18 cellular contexts compared by ENCODE assay signal in genomic region chr6:80233955-80234354, GRCh38.
A peak's percentile ranks its signal among the peaks of the same experiment; 100 is the strongest.
DNase-seq lines count a peak whose midpoint lies in the region; ATAC-seq, FAIRE-seq and TF ChIP-seq lines count a peak whose summit lies in the region.
"Had no signal": no experiment of that assay in that cellular context is flagged by ENCODE, and none has a peak within 500 bp of the region (broad histone marks: within the 10 kb centered on the region; RNA-seq: fewer than 3 reads in every experiment).

No MANE protein-coding gene starts in this region.

- H3K27ac ChIP-seq in GM23338 (ENCODE audit: low read depth) (no peak overlapping the region), H1 (ENCODE audit: low read depth, low read length) (no peak overlapping the region), neuronal stem cell (replicated peaks; ENCODE audit: low read length) (no peak overlapping the region)

- H3K4ac ChIP-seq in H1 (replicated peaks; ENCODE audit: insufficient read length, low read depth, low read length) = no peak overlapping the region
- no peak overlapping the region for H3K4ac ChIP-seq in neuronal stem cell (ENCODE audit: low read length)

- H2BK15ac ChIP-seq in H1 (ENCODE audit: low read length) (no peak overlapping the region), neuronal stem cell (ENCODE audit: low read length) (no peak overlapping the region)

- H2BK20ac ChIP-seq in H1 (ENCODE audit: low read length) = no peak overlapping the region

- no peak for FAIRE-seq in H1 (lab: Jason Lieb, UNC)
- FAIRE-seq: D721Med, GM12878 had no signal

- H3K27me3 ChIP-seq in GM23338 (ENCODE audit: insufficient read depth) (no peaks in the 10 kb centered on the region), H1 (replicated peaks in 1 of 4; ENCODE audit: control insufficient read depth in 3 of 4, extremely low read depth in 1 of 4, insufficient read depth in 3 of 4, low read length in 3 of 4) (no peaks in the 10 kb centered on the region), neuronal stem cell (ENCODE audit: control insufficient read depth in 3 of 3, insufficient read depth in 3 of 3, low read depth in 1 of 3, low read length in 3 of 3) (no peaks in the 10 kb centered on the region)

- WGBS in H1 (ENCODE audit: extremely low coverage in 1 of 2, insufficient coverage in 1 of 2, insufficient read length in 1 of 2, insufficient replicate concordance in 2 of 2, low coverage in 1 of 2, low lambda C conversion rate in 2 of 2, missing lambda C conversion rate in 1 of 2), 2 experiments = 93% methylated on average over 5 of the region's 5 CpGs; no CpG with 5 or more reads in 1 of the 2 experiments
- no CpG with 5 or more reads among the region's 5 CpGs for WGBS in neuronal stem cell (ENCODE audit: extremely low coverage in 2 of 2, insufficient read length in 2 of 2, insufficient replicate concordance in 1 of 2), 2 donors

- peaks cover 3% of the 10 kb centered on the region; the same call in 1 of the 2 replicates for H4K20me1 ChIP-seq in GM23338 (replicated peaks; ENCODE audit: insufficient read depth)
- H4K20me1 ChIP-seq in H1 (replicated peaks in 1 of 2; ENCODE audit: control insufficient read depth in 1 of 2, insufficient read depth in 2 of 2, low read length in 2 of 2) = peaks cover 0 to 2% of the 10 kb centered on the region in 2 experiments

- CTCF ChIA-PET in Calu3 (lab: Charles Lee) = no interaction called here
- CTCF ChIA-PET in H1 (lab: Charles Lee; ENCODE audit: partially characterized antibody) = interaction anchor here (0.5 to 2.6 kb wide), 3 partner anchors 20 to 1932 kb away, joined by 3 to 9 read pairs (median 3); no protein-coding TSS in a partner anchor

- H3K23ac ChIP-seq in H1 (ENCODE audit: insufficient read length) (no peak overlapping the region), neuronal stem cell (ENCODE audit: low read depth, low read length, poor library complexity) (no peak overlapping the region)

- DNase-seq in Calu3 (no peak), GM23338 (ENCODE audit: low spot score) (no peak), H1 (ENCODE audit: low read depth in 1 of 2, low spot score in 2 of 2) (no peak), neuronal stem cell (ENCODE audit: low spot score) (no peak)
- DNase-seq: C1 segment of cervical spinal cord; Caco-2; CD4-positive, alpha-beta memory T cell; DMS 273 treated with DMSO at 0.1 percent for 48 hours; DMS79; EL; GDM1; GOT3; H7; HCEC 1CT had no signal

- no TSS peak for BruUV-seq in Calu3 (replicated peaks; lab: Mats Ljungman, UMichigan)

- ATAC-seq in GM23338 (peak; percentile 70), GM18858 (IDR thresholded peaks at IDR 0.05; ENCODE audit: unreplicated experiment) (no peak), GM18498 (IDR thresholded peaks at IDR 0.05; ENCODE audit: unreplicated experiment) (no peak)
- ATAC-seq: GM12878 had no signal

- TF ChIP-seq RAD21 in H1 (IDR thresholded peaks at IDR 0.05 in 1 of 2, conservative IDR thresholded peaks at IDR 0.05 in 1 of 2; ENCODE audit: low read depth in 2 of 2, low read length in 2 of 2) = no peak

- no peak overlapping the region for H4K5ac ChIP-seq in H1 (ENCODE audit: insufficient read length, low read depth, low read length)

- H3K4me1 Mint-ChIP-seq in Calu3 (ENCODE audit: low read depth, unreplicated experiment) = peaks cover 22% of the 10 kb centered on the region
- H3K4me1 Mint-ChIP-seq in GM23338 = peaks cover 5% of the 10 kb centered on the region; the same call in 2 of the 3 replicates
- H3K4me1 Mint-ChIP-seq: CD4-positive, alpha-beta memory T cell had no signal

- TF ChIP-seq EP300 in H1 (IDR thresholded peaks at IDR 0.05; ENCODE audit: borderline replicate concordance in 1 of 2, low read depth in 2 of 2, low read length in 2 of 2) = no peak

- H3K4me3 Mint-ChIP-seq in Calu3 (ENCODE audit: low read depth, unreplicated experiment) (peak overlapping the region; percentile 43), GM23338 (no peak overlapping the region)
- H3K4me3 Mint-ChIP-seq: CD4-positive, alpha-beta memory T cell had no signal

- H4K8ac ChIP-seq in H1 (ENCODE audit: extremely low read depth, insufficient read depth, low read length) = no peak overlapping the region
- no peak overlapping the region for H4K8ac ChIP-seq in neuronal stem cell (ENCODE audit: low read depth, low read length)

- H3K4me3 ChIP-seq in GM23338 (no peak overlapping the region), H1 (ENCODE audit: extremely low read depth in 1 of 4, insufficient read depth in 2 of 4, low read depth in 3 of 4, low read length in 4 of 4) (no peak overlapping the region), neuronal stem cell (ENCODE audit: low read length in 2 of 2) (no peak overlapping the region)
- H3K4me3 ChIP-seq: GM12878 had no signal

- H3K9ac ChIP-seq in H1 (replicated peaks in 1 of 4; ENCODE audit: extremely low read depth in 1 of 4, low read depth in 3 of 4, low read length in 3 of 4) = no peak overlapping the region
- peak overlapping the region; percentile 44 for H3K9ac ChIP-seq in neuronal stem cell (ENCODE audit: low read depth, low read length, poor library complexity)

- H3K27ac Mint-ChIP-seq in Calu3 (ENCODE audit: unreplicated experiment) (peak overlapping the region; percentile 79), GM23338 (no peak overlapping the region)
- H3K27ac Mint-ChIP-seq: CD4-positive, alpha-beta memory T cell had no signal

- no peaks in the 10 kb centered on the region for H3K9me2 ChIP-seq in GM23338 (ENCODE audit: insufficient read depth)

- H2BK5ac ChIP-seq in H1 (ENCODE audit: low read depth, low read length) = no peak overlapping the region
- H2BK5ac ChIP-seq in neuronal stem cell (ENCODE audit: low read length) = no peak overlapping the region

- H3K36me3 Mint-ChIP-seq in Calu3 (ENCODE audit: insufficient read depth, unreplicated experiment) (no peaks in the 10 kb centered on the region), GM23338 (ENCODE audit: low read depth) (peaks cover 19% of the 10 kb centered on the region)

- no peaks in the 10 kb centered on the region for H3K36me3 ChIP-seq in GM23338 (ENCODE audit: insufficient read depth)
- H3K36me3 ChIP-seq in H1 (ENCODE audit: control insufficient read depth in 2 of 4, insufficient read depth in 4 of 4, low read length in 3 of 4) = no peaks in the 10 kb centered on the region
- no peaks in the 10 kb centered on the region for H3K36me3 ChIP-seq in neuronal stem cell (replicated peaks in 1 of 2; ENCODE audit: control insufficient read depth in 2 of 2, insufficient read depth in 2 of 2, low read length in 2 of 2)

- H3K56ac ChIP-seq in H1 (replicated peaks; ENCODE audit: insufficient read length, low read depth, low read length) = no peak overlapping the region

- no peak for TF ChIP-seq POLR2A in H1 (IDR thresholded peaks at IDR 0.05; ENCODE audit: control extremely low read depth in 1 of 2, low read depth in 2 of 2, low read length in 2 of 2)

- H4K91ac ChIP-seq in H1 (replicated peaks; ENCODE audit: insufficient read length, low read length) = no peak overlapping the region
- no peak overlapping the region for H4K91ac ChIP-seq in neuronal stem cell (ENCODE audit: low read depth, low read length, poor library complexity)

- H3K79me2 ChIP-seq in GM23338 (replicated peaks; ENCODE audit: insufficient read depth) (no peaks in the 10 kb centered on the region), H1 (ENCODE audit: control insufficient read depth in 1 of 2, insufficient read depth in 2 of 2, low read length in 2 of 2) (no peaks in the 10 kb centered on the region)

- no peaks in the 10 kb centered on the region for H3F3A ChIP-seq in GM23338 (replicated peaks; ENCODE audit: low read depth)

- POLR2A ChIA-PET in H1 (lab: Charles Lee; ENCODE audit: partially characterized antibody) = interaction anchor here (0.7 kb wide), 1 partner anchor 50 kb away, joined by 3 read pairs; no protein-coding TSS in a partner anchor

- H2AFZ ChIP-seq in GM23338 (no peak overlapping the region), H1 (ENCODE audit: low read length) (no peak overlapping the region), neuronal stem cell (ENCODE audit: low read length) (no peak overlapping the region)

- H3K79me1 ChIP-seq in H1 (ENCODE audit: low read depth, low read length) (no peaks in the 10 kb centered on the region; the same call in 1 of the 2 replicates), neuronal stem cell (ENCODE audit: low read depth, low read length) (no peaks in the 10 kb centered on the region)

- H2BK12ac ChIP-seq in H1 (ENCODE audit: low read depth, low read length) (no peak overlapping the region), neuronal stem cell (ENCODE audit: low read length) (no peak overlapping the region)

- TF ChIP-seq CTCF in Calu3 (IDR thresholded peaks at IDR 0.05; ENCODE audit: unreplicated experiment) = no peak
- no peak for TF ChIP-seq CTCF in GM23338 (conservative IDR thresholded peaks at IDR 0.05; ENCODE audit: low read depth in 2 of 2)
- TF ChIP-seq CTCF in H1 (IDR thresholded peaks at IDR 0.05; ENCODE audit: control extremely low read depth in 1 of 3, insufficient read depth in 1 of 3, low read depth in 1 of 3, low read length in 3 of 3) = no peak

- H3K18ac ChIP-seq in H1 (ENCODE audit: extremely low read depth, low read length) (no peak overlapping the region), neuronal stem cell (ENCODE audit: low read length) (no peak overlapping the region)

- H3K9me3 Mint-ChIP-seq in Calu3 (ENCODE audit: low read depth, unreplicated experiment) (no peaks in the 10 kb centered on the region), GM23338 (peaks cover 4% of the 10 kb centered on the region; the same call in 2 of the 3 replicates)

- H2BK120ac ChIP-seq in H1 (replicated peaks; ENCODE audit: low read depth, low read length) = no peak overlapping the region
- H2BK120ac ChIP-seq in neuronal stem cell (ENCODE audit: low read depth, low read length) = no peak overlapping the region

- no peaks in the 10 kb centered on the region for H3K4me1 ChIP-seq in GM23338 (ENCODE audit: insufficient read depth)
- H3K4me1 ChIP-seq in H1 (replicated peaks in 1 of 4; ENCODE audit: control insufficient read depth in 3 of 4, insufficient read depth in 4 of 4, low read length in 3 of 4) = no peaks in the 10 kb centered on the region; a peak in 1 of 7 replicates
- no peaks in the 10 kb centered on the region for H3K4me1 ChIP-seq in neuronal stem cell (ENCODE audit: control insufficient read depth in 2 of 2, insufficient read depth in 1 of 2, low read depth in 1 of 2, low read length in 2 of 2)
- H3K4me1 ChIP-seq: Caco-2 had no signal

- H3K14ac ChIP-seq in H1 (ENCODE audit: insufficient read length) (no peak overlapping the region), neuronal stem cell (ENCODE audit: low read length) (no peak overlapping the region)

- intact Hi-C loops in Calu3 (cut with micrococcal nuclease; ENCODE audit: unreplicated experiment) = no loop called here

- no peaks in the 10 kb centered on the region for H3K23me2 ChIP-seq in H1 (ENCODE audit: low read depth, low read length)

- 0 out of 4 replicates have a peak, but pooled peaks cover 0 to 2% of the 10 kb centered on the region in 2 experiments for H3K9me3 ChIP-seq in H1 (ENCODE audit: insufficient read depth in 2 of 2, low read depth in 1 of 2, low read length in 1 of 2)
- peaks cover 1 to 3% of the 10 kb centered on the region in 2 donors for H3K9me3 ChIP-seq in neuronal stem cell (replicated peaks in 1 of 2; ENCODE audit: control insufficient read depth in 2 of 2, insufficient read depth in 1 of 2, low read depth in 1 of 2, low read length in 2 of 2)
- H3K9me3 ChIP-seq: Caco-2 had no signal

- H2AK5ac ChIP-seq in H1 (ENCODE audit: low read depth, low read length) (no peak overlapping the region), neuronal stem cell (ENCODE audit: low read depth, low read length) (no peak overlapping the region)

- H3K27me3 Mint-ChIP-seq in Calu3 (ENCODE audit: unreplicated experiment) (no peaks in the 10 kb centered on the region), GM23338 (ENCODE audit: insufficient read depth, low read depth, poor library complexity) (no peaks in the 10 kb centered on the region)
- H3K27me3 Mint-ChIP-seq: CD4-positive, alpha-beta memory T cell had no signal

- H3K4me2 ChIP-seq in GM23338 (no peak overlapping the region), H1 (ENCODE audit: insufficient read depth in 1 of 2, low read depth in 2 of 2, low read length in 2 of 2) (no peak overlapping the region), neuronal stem cell (ENCODE audit: insufficient read depth, low read length, poor library complexity, severe bottlenecking) (no peak overlapping the region)
